ENCODE assay signal across 17 cellular contexts in the genomic region with DNA sequence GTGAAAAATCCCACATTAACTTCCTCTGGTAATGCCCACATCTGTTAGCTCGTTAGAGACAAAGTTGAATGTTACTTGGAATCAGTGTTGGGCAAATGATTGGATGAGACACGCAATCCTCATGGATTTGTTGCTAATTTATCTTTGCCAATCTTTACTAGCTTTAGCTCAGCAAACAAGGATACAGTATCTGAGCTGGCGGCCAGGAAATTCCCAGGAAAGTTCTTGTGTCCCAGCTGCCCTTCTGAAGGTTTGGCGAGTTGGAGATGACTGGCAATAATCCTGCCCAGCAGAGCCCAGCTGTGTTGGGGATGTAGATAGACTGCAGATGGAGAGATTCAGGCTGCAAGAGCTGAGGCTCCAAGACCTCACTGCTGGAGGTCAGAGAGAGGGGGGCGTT.
A peak's percentile ranks its signal among the peaks of the same experiment; 100 is the strongest.
DNase-seq lines count a peak whose midpoint lies in the region; ATAC-seq, FAIRE-seq and TF ChIP-seq lines count a peak whose summit lies in the region.
"Had no signal": no experiment of that assay in that cellular context is flagged by ENCODE, and none has a peak within 500 bp of the region (broad histone marks: within the 10 kb centered on the region; RNA-seq: fewer than 3 reads in every experiment).

No MANE protein-coding gene starts in this region.

- no TSS peak for BruUV-seq in Caco-2 (replicated peaks; lab: Mats Ljungman, UMichigan)

- no peaks in the 10 kb centered on the region for H3F3A ChIP-seq in MM.1S (ENCODE audit: insufficient read depth, low read length)

- no peak overlapping the region for H3K4me3 ChIP-seq in A549
- H3K4me3 ChIP-seq in Caco-2 (ENCODE audit: low read depth, low read length): no peak overlapping the region
- no peak overlapping the region for H3K4me3 ChIP-seq in MM.1S (ENCODE audit: low read length)
- H3K4me3 ChIP-seq in stomach: no peak overlapping the region
- H3K4me3 ChIP-seq: BLaER1 treated with 17β-estradiol and CSF1 and Interleukin-3, amounts not matched to agents 10 nM and 100 nM; GM12878; HAP-1 had no signal

- POLR2A ChIA-PET in A549 (lab: Yijun Ruan, JAX): no interaction called here
- POLR2A ChIA-PET in Caco-2 (lab: Charles Lee): no interaction called here

- 0 out of 2 replicates have a peak overlapping the region, but pooled peaks have one; percentile 12 for H2AFZ ChIP-seq in MM.1S (ENCODE audit: low read length)

- no peaks in the 10 kb centered on the region for H3K4me1 Mint-ChIP-seq in Caco-2 (ENCODE audit: low read depth, unreplicated experiment)
- H3K4me1 Mint-ChIP-seq: CD4-positive, CD25-positive, alpha-beta regulatory T cell had no signal

- H3K27me3 ChIP-seq in Caco-2 (replicated peaks; ENCODE audit: control insufficient read depth, insufficient read depth, low read length): no peaks in the 10 kb centered on the region
- H3K27me3 ChIP-seq in MM.1S (replicated peaks; ENCODE audit: insufficient read depth, low read length): no peaks in the 10 kb centered on the region
- no peaks in the 10 kb centered on the region for H3K27me3 ChIP-seq in stomach
- H3K27me3 ChIP-seq: BLaER1 treated with 17β-estradiol and CSF1 and Interleukin-3, amounts not matched to agents 10 nM and 100 nM had no signal

- no peak for DNase-seq in A549 (ENCODE audit: low read depth in 1 of 2, low spot score in 1 of 2)
- DNase-seq in Caco-2: no peak
- DNase-seq in MM.1S: no peak
- DNase-seq in stomach: peak; percentile 27
- no peak for DNase-seq in hypothalamus (lab: John Stamatoyannopoulos, UW)
- DNase-seq: AML-193; Calu3; CD4-positive, CD25-positive, alpha-beta regulatory T cell; DMS79; GOT3; IMR-90 had no signal

- no peak overlapping the region for H3K9ac ChIP-seq in MM.1S (ENCODE audit: low read length)
- H3K9ac ChIP-seq: BLaER1 treated with 17β-estradiol and CSF1 and Interleukin-3, amounts not matched to agents 10 nM and 100 nM had no signal

- peaks cover 14% of the 10 kb centered on the region for H3K9me3 Mint-ChIP-seq in Caco-2 (ENCODE audit: unreplicated experiment)

- H3K36me3 ChIP-seq in Caco-2 (ENCODE audit: control insufficient read depth, insufficient read depth, low read length) (no peaks in the 10 kb centered on the region), MM.1S (replicated peaks; ENCODE audit: insufficient read depth, low read length) (no peaks in the 10 kb centered on the region), stomach (no peaks in the 10 kb centered on the region)
- H3K36me3 ChIP-seq: BLaER1 treated with 17β-estradiol and CSF1 and Interleukin-3, amounts not matched to agents 10 nM and 100 nM; HAP-1 had no signal

- 4% methylated on average over 5 of the region's 5 CpGs for WGBS in A549 (ENCODE audit: missing lambda C conversion rate)
- WGBS in stomach, 5 donors: 36 to 59% (median 49%) methylated on average over 5 of the region's 5 CpGs

- peak overlapping the region; percentile 12 for H3K27ac Mint-ChIP-seq in Caco-2 (ENCODE audit: unreplicated experiment)
- H3K27ac Mint-ChIP-seq: CD4-positive, CD25-positive, alpha-beta regulatory T cell had no signal

- no peak for ATAC-seq in A549
- no peak for ATAC-seq in HG02588 (IDR thresholded peaks at IDR 0.05; ENCODE audit: unreplicated experiment)
- ATAC-seq in HG03457 (IDR thresholded peaks at IDR 0.05; ENCODE audit: unreplicated experiment): no peak
- ATAC-seq: GM12878 had no signal

- TF ChIP-seq CTCF in A549 (IDR thresholded peaks at IDR 0.05): no peak
- TF ChIP-seq CTCF in Caco-2 (IDR thresholded peaks at IDR 0.05; ENCODE audit: insufficient read depth in 1 of 2, low read depth in 1 of 2, low read length in 1 of 2, severe bottlenecking in 1 of 2, unreplicated experiment in 1 of 2): no peak
- TF ChIP-seq CTCF in MM.1S (IDR thresholded peaks at IDR 0.05; ENCODE audit: low read length): no peak
- no peak for TF ChIP-seq CTCF in stomach (IDR thresholded peaks at IDR 0.05)

- TF ChIP-seq EP300 in A549 (IDR thresholded peaks at IDR 0.05) (no peak), stomach (IDR thresholded peaks at IDR 0.05) (no peak)

- no peaks in the 10 kb centered on the region for H3K36me3 Mint-ChIP-seq in Caco-2 (ENCODE audit: insufficient read depth, unreplicated experiment)
- H3K36me3 Mint-ChIP-seq: CD4-positive, CD25-positive, alpha-beta regulatory T cell had no signal

- no peaks in the 10 kb centered on the region for H3K9me2 ChIP-seq in MM.1S (replicated peaks; ENCODE audit: insufficient read depth, low read length)

- H3K4me3 Mint-ChIP-seq in Caco-2 (ENCODE audit: unreplicated experiment): no peak overlapping the region
- H3K4me3 Mint-ChIP-seq: CD4-positive, CD25-positive, alpha-beta regulatory T cell had no signal

- TF ChIP-seq POLR2A in A549 (IDR thresholded peaks at IDR 0.05; ENCODE audit: low read length) (no peak), stomach (IDR thresholded peaks at IDR 0.05) (no peak)

- H4K20me1 ChIP-seq in MM.1S (ENCODE audit: insufficient read depth, low read length): no peaks in the 10 kb centered on the region
- H4K20me1 ChIP-seq: BLaER1 treated with 17β-estradiol and CSF1 and Interleukin-3, amounts not matched to agents 10 nM and 100 nM had no signal

- H3K4me2 ChIP-seq in A549: no peak overlapping the region
- H3K4me2 ChIP-seq in MM.1S (ENCODE audit: low read depth, low read length): no peak overlapping the region
- H3K4me2 ChIP-seq: BLaER1 treated with 17β-estradiol and CSF1 and Interleukin-3, amounts not matched to agents 10 nM and 100 nM had no signal

- H3K9me3 ChIP-seq in A549 (peaks cover 13% of the 10 kb centered on the region; the same call in 1 of the 3 replicates), Caco-2 (no peaks in the 10 kb centered on the region), MM.1S (replicated peaks; ENCODE audit: insufficient read depth, low read length) (no peaks in the 10 kb centered on the region), stomach (peaks cover 0 to 6% (median 2%) of the 10 kb centered on the region in 4 donors)
- H3K9me3 ChIP-seq: BLaER1 treated with 17β-estradiol and CSF1 and Interleukin-3, amounts not matched to agents 10 nM and 100 nM; HAP-1 had no signal

- H3K27ac ChIP-seq in A549 (no peak overlapping the region), MM.1S (ENCODE audit: low read length) (no peak overlapping the region), stomach (peak overlapping the region in 1 of 5 donors; percentile 7)
- H3K27ac ChIP-seq: BLaER1 treated with 17β-estradiol and CSF1 and Interleukin-3, amounts not matched to agents 10 nM and 100 nM had no signal

- H3K27me3 Mint-ChIP-seq in Caco-2 (ENCODE audit: insufficient read depth, unreplicated experiment): peaks cover 2% of the 10 kb centered on the region
- H3K27me3 Mint-ChIP-seq: CD4-positive, CD25-positive, alpha-beta regulatory T cell had no signal

- FAIRE-seq in A549 (lab: Jason Lieb, UNC): no peak
- FAIRE-seq: GM18507 had no signal

- H3K4me1 ChIP-seq in A549 (no peaks in the 10 kb centered on the region), Caco-2 (no peaks in the 10 kb centered on the region), MM.1S (ENCODE audit: low read length) (no peaks in the 10 kb centered on the region), stomach (peaks cover 0 to 9% (median 3%) of the 10 kb centered on the region in 4 donors)
- H3K4me1 ChIP-seq: HAP-1 had no signal

- no peaks in the 10 kb centered on the region for H3K79me2 ChIP-seq in MM.1S (ENCODE audit: low read length)

- no peak for TF ChIP-seq RAD21 in A549 (conservative IDR thresholded peaks at IDR 0.05 in 1 of 2, IDR thresholded peaks at IDR 0.05 in 1 of 2)

- intact Hi-C loops in Caco-2 (cut with micrococcal nuclease; ENCODE audit: unreplicated experiment) (no loop called here), stomach (cut with DNase I; ENCODE audit: low total_unique reads) (no loop called here)

- CTCF ChIA-PET in A549 (lab: Yijun Ruan, JAX): no interaction called here
- CTCF ChIA-PET in Caco-2 (lab: Charles Lee): no interaction called here

TF ChIP-seq in A549, 52 proteins besides CTCF, POLR2A, EP300 and RAD21:
- TF ChIP-seq SMC3 (IDR thresholded peaks at IDR 0.05): no peak
- TF ChIP-seq, protein P1, sequence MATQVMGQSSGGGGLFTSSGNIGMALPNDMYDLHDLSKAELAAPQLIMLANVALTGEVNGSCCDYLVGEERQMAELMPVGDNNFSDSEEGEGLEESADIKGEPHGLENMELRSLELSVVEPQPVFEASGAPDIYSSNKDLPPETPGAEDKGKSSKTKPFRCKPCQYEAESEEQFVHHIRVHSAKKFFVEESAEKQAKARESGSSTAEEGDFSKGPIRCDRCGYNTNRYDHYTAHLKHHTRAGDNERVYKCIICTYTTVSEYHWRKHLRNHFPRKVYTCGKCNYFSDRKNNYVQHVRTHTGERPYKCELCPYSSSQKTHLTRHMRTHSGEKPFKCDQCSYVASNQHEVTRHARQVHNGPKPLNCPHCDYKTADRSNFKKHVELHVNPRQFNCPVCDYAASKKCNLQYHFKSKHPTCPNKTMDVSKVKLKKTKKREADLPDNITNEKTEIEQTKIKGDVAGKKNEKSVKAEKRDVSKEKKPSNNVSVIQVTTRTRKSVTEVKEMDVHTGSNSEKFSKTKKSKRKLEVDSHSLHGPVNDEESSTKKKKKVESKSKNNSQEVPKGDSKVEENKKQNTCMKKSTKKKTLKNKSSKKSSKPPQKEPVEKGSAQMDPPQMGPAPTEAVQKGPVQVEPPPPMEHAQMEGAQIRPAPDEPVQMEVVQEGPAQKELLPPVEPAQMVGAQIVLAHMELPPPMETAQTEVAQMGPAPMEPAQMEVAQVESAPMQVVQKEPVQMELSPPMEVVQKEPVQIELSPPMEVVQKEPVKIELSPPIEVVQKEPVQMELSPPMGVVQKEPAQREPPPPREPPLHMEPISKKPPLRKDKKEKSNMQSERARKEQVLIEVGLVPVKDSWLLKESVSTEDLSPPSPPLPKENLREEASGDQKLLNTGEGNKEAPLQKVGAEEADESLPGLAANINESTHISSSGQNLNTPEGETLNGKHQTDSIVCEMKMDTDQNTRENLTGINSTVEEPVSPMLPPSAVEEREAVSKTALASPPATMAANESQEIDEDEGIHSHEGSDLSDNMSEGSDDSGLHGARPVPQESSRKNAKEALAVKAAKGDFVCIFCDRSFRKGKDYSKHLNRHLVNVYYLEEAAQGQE (IDR thresholded peaks at IDR 0.05): no peak
- 0 out of 2 replicates have a peak, but pooled peaks have one; percentile 9 for TF ChIP-seq NFE2L2 (conservative IDR thresholded peaks at IDR 0.05; ENCODE audit: low read length)
TF ChIP-seq in A549: peak in this region for 1.
